Comparison of ENCODE assay signal across 9 cellular contexts in genomic region chr6:87922947-87923330, GRCh38.
DNase-seq lines count a peak whose midpoint lies in the region; ATAC-seq and TF ChIP-seq lines count a peak whose summit lies in the region.
"Had no signal": no experiment of that assay in that cellular context is flagged by ENCODE, and none has a peak within 500 bp of the region (broad histone marks: within the 10 kb centered on the region; RNA-seq: fewer than 3 reads in every experiment).

No MANE protein-coding gene starts in this region.

- no peaks in the 10 kb centered on the region for H3K9me3 Mint-ChIP-seq in activated naive CD4-positive, alpha-beta T cell treated with anti-CD3 and anti-CD28 coated beads, Interleukin-2, amount 50 U/mL, for 72 hours
- no peaks in the 10 kb centered on the region for H3K9me3 Mint-ChIP-seq in stimulated activated naive CD8-positive, alpha-beta T cell treated with anti-CD3 and anti-CD28 coated beads, Interleukin-15, amount 100 ng/mL, for 72 hours
- no peaks in the 10 kb centered on the region for H3K9me3 Mint-ChIP-seq in mesothelial cell of epicardium

- no peaks in the 10 kb centered on the region for H3K4me1 ChIP-seq in BE2C

- H3K27me3 ChIP-seq in BE2C: peaks cover 3% of the 10 kb centered on the region; the same call in 1 of the 2 replicates

- TF ChIP-seq CTCF in BE2C (IDR thresholded peaks at IDR 0.05; ENCODE audit: low read depth, low read length) (no peak), mesothelial cell of epicardium (IDR thresholded peaks at IDR 0.05; ENCODE audit: unreplicated experiment) (no peak)

- H3K4me3 ChIP-seq in BE2C (ENCODE audit: low read depth, low read length): no peak overlapping the region
- H3K4me3 ChIP-seq: SK-N-MC had no signal

- H3K36me3 ChIP-seq in BE2C: no peaks in the 10 kb centered on the region

- H3K27me3 Mint-ChIP-seq in stimulated activated naive CD8-positive, alpha-beta T cell treated with anti-CD3 and anti-CD28 coated beads, Interleukin-15, amount 100 ng/mL, for 72 hours: peaks cover 22% of the 10 kb centered on the region
- H3K27me3 Mint-ChIP-seq in mesothelial cell of epicardium (ENCODE audit: low read depth): no peaks in the 10 kb centered on the region

- H3K36me3 Mint-ChIP-seq in activated naive CD4-positive, alpha-beta T cell treated with anti-CD3 and anti-CD28 coated beads, Interleukin-2, amount 50 U/mL, for 72 hours: no peaks in the 10 kb centered on the region
- no peaks in the 10 kb centered on the region for H3K36me3 Mint-ChIP-seq in mesothelial cell of epicardium

- H3K9me3 ChIP-seq in BE2C: no peaks in the 10 kb centered on the region

- no peak overlapping the region for H3K4me3 Mint-ChIP-seq in stimulated activated naive CD8-positive, alpha-beta T cell treated with anti-CD3 and anti-CD28 coated beads, Interleukin-15, amount 100 ng/mL, for 72 hours
- no peak overlapping the region for H3K4me3 Mint-ChIP-seq in mesothelial cell of epicardium

- peaks cover 18% of the 10 kb centered on the region for H3K4me1 Mint-ChIP-seq in stimulated activated naive CD8-positive, alpha-beta T cell treated with anti-CD3 and anti-CD28 coated beads, Interleukin-15, amount 100 ng/mL, for 72 hours
- no peaks in the 10 kb centered on the region for H3K4me1 Mint-ChIP-seq in mesothelial cell of epicardium

- no peak for DNase-seq in activated naive CD4-positive, alpha-beta T cell treated with anti-CD3 and anti-CD28 coated beads, Interleukin-2, amount 50 U/mL, for 72 hours (ENCODE audit: low spot score in 2 of 2)
- no peak for DNase-seq in activated naive CD4-positive, alpha-beta T cell treated with anti-CD3 and anti-CD28 coated beads, Interleukin-2, amount 50 U/mL, for 16 hours
- DNase-seq in NCI-H69 (lab: John Stamatoyannopoulos, UW): peak; percentile 76
- DNase-seq in stimulated activated naive CD8-positive, alpha-beta T cell treated with anti-CD3 and anti-CD28 coated beads, Interleukin-15, amount 100 ng/mL, for 72 hours: no peak
- DNase-seq in BE2C: no peak
- DNase-seq in mesothelial cell of epicardium (ENCODE audit: low spot score in 2 of 2, unreplicated experiment in 2 of 2): no peak
- no peak for DNase-seq in islet precursor cell

- H3K27ac Mint-ChIP-seq in activated naive CD4-positive, alpha-beta T cell treated with anti-CD3 and anti-CD28 coated beads, Interleukin-2, amount 50 U/mL, for 72 hours: no peak overlapping the region
- peak overlapping the region in 1 of 2 donors; percentile 13 for H3K27ac Mint-ChIP-seq in stimulated activated naive CD8-positive, alpha-beta T cell treated with anti-CD3 and anti-CD28 coated beads, Interleukin-15, amount 100 ng/mL, for 72 hours
- no peak overlapping the region for H3K27ac Mint-ChIP-seq in mesothelial cell of epicardium

- peak; percentile 76 to 87 for ATAC-seq in activated naive CD4-positive, alpha-beta T cell treated with anti-CD3 and anti-CD28 coated beads, Interleukin-2, amount 50 U/mL, for 72 hours
- ATAC-seq in HG02973 (IDR thresholded peaks at IDR 0.05; ENCODE audit: unreplicated experiment): peak; percentile 77
- ATAC-seq in stimulated activated naive CD8-positive, alpha-beta T cell treated with anti-CD3 and anti-CD28 coated beads, Interleukin-15, amount 100 ng/mL, for 72 hours: peak; percentile 65
